Comparison of ENCODE assay signal across 10 cellular contexts in genomic region chr2:96860065-96861029, GRCh38. TPM values are rescaled to one million over a fixed set of nuclear protein-coding genes. Genes with fewer than 3 reads are reported as not detected.
DNase-seq lines count a peak whose midpoint lies in the region; ATAC-seq and FAIRE-seq lines count a peak whose summit lies in the region.
"Had no signal": no experiment of that assay in that cellular context is flagged by ENCODE, and none has a peak within 500 bp of the region (broad histone marks: within the 10 kb centered on the region; RNA-seq: fewer than 3 reads in every experiment).

No MANE protein-coding gene starts in this region.

- no peak for FAIRE-seq in frontal cortex (lab: Jason Lieb, UNC)
- FAIRE-seq: G401.6 had no signal

- H3K4me3 ChIP-seq in iPS-18c (ENCODE audit: insufficient read depth, low read depth, low read length): peak overlapping the region; percentile 15; the same call in 1 of the 2 replicates

- no peaks in the 10 kb centered on the region for H3K9me3 ChIP-seq in iPS-18c (ENCODE audit: control insufficient read depth, insufficient read depth, low read length)

- ATAC-seq in HG03280 (IDR thresholded peaks at IDR 0.05; ENCODE audit: unreplicated experiment): no peak

- DNase-seq in OCI-M1 (lab: John Stamatoyannopoulos, UW): peak; percentile 16
- peak; percentile 59 to 64 for DNase-seq in activated T-cell treated with anti-CD3 and anti-CD28 coated beads, Interleukin-2, amount 50 U/mL, for 48 hours
- peak; percentile 59 for DNase-seq in stimulated activated CD8-positive, alpha-beta memory T cell treated with anti-CD3 and anti-CD28 coated beads, Interleukin-4, amount 100 ng/mL, for 48 hours
- no peak for DNase-seq in frontal cortex (ENCODE audit: low spot score in 2 of 2)
- DNase-seq in inferior parietal cortex (ENCODE audit: extremely low spot score): no peak
- DNase-seq: mesendoderm, NCI-H1048 had no signal

RNA-seq across cellular contexts. Expression of gene ANKRD39, which starts 2.5 kb away (rescaled TPM):
- total RNA-seq in frontal cortex: 5.7 TPM

RNA-seq across cellular contexts. Expression of gene SEMA4C, which starts 9.5 kb away (rescaled TPM):
- 52.6 TPM for total RNA-seq in frontal cortex

RNA-seq across cellular contexts. Expression of gene ANKRD23, which starts 16.5 kb away (rescaled TPM):
- total RNA-seq in frontal cortex: 4.1 TPM

RNA-seq across cellular contexts. Expression of gene CNNM3, which starts 44.3 kb away (rescaled TPM):
- total RNA-seq in frontal cortex: 11.8 TPM

Comparison
In these comparisons a context has a peak if more than half of its experiments do, and no peak if none do; other contexts are left out.
1. DNase-seq: peak in OCI-M1 (single experiment), activated T-cell treated with anti-CD3 and anti-CD28 coated beads, Interleukin-2, amount 50 U/mL, for 48 hours (2 of 2) and stimulated activated CD8-positive, alpha-beta memory T cell treated with anti-CD3 and anti-CD28 coated beads, Interleukin-4, amount 100 ng/mL, for 48 hours (single experiment); none in frontal cortex (0 of 2) and inferior parietal cortex (single experiment).